In genomic region chr2:62145478-62146100, GRCh38 we compare ENCODE assay signal across 16 cellular contexts. TPM values are rescaled to one million over a fixed set of nuclear protein-coding genes. Genes with fewer than 3 reads are reported as not detected.
DNase-seq lines count a peak whose midpoint lies in the region; ATAC-seq and TF ChIP-seq lines count a peak whose summit lies in the region.
"Had no signal": no experiment of that assay in that cellular context is flagged by ENCODE, and none has a peak within 500 bp of the region (broad histone marks: within the 10 kb centered on the region; RNA-seq: fewer than 3 reads in every experiment).

No MANE protein-coding gene starts in this region.

- no peaks in the 10 kb centered on the region for H3K27me3 Mint-ChIP-seq in activated naive CD8-positive, alpha-beta T cell treated with anti-CD3 and anti-CD28 coated beads, Interleukin-2, amount 10 ng/mL, durations not matched to agents 7 days and 5 days
- no peaks in the 10 kb centered on the region for H3K27me3 Mint-ChIP-seq in activated naive CD8-positive, alpha-beta T cell treated with anti-CD3 and anti-CD28 coated beads for 36 hours
- no peaks in the 10 kb centered on the region for H3K27me3 Mint-ChIP-seq in activated CD8-positive, alpha-beta T cell treated with anti-CD3 and anti-CD28 coated beads for 36 hours
- H3K27me3 Mint-ChIP-seq: activated T-cell treated with anti-CD3 and anti-CD28 coated beads, Interleukin-2, amount 50 U/mL, for 24 hours; effector memory CD8-positive, alpha-beta T cell had no signal

- intact Hi-C loops in activated CD8-positive, alpha-beta T cell treated with anti-CD3 and anti-CD28 coated beads for 36 hours (cut with micrococcal nuclease) = no loop called here
- intact Hi-C loops in lower lobe of right lung (cut with DNase I) (no loop called here), A673 (cut with micrococcal nuclease; ENCODE audit: unreplicated experiment) (no loop called here)

- H3K4me1 ChIP-seq in lower lobe of right lung = no peaks in the 10 kb centered on the region
- no peaks in the 10 kb centered on the region for H3K4me1 ChIP-seq in A673 (ENCODE audit: insufficient read depth, low read length, poor library complexity, severe bottlenecking)
- H3K4me1 ChIP-seq: gastrocnemius medialis had no signal

- H3K4me1 Mint-ChIP-seq in activated naive CD8-positive, alpha-beta T cell treated with anti-CD3 and anti-CD28 coated beads, Interleukin-2, amount 10 ng/mL, durations not matched to agents 7 days and 5 days = peaks cover 38% of the 10 kb centered on the region
- peaks cover 18% of the 10 kb centered on the region for H3K4me1 Mint-ChIP-seq in activated naive CD8-positive, alpha-beta T cell treated with anti-CD3 and anti-CD28 coated beads for 36 hours
- peaks cover 15% of the 10 kb centered on the region for H3K4me1 Mint-ChIP-seq in activated CD8-positive, alpha-beta T cell treated with anti-CD3 and anti-CD28 coated beads for 36 hours (ENCODE audit: low read depth)
- H3K4me1 Mint-ChIP-seq: nephron progenitor cell had no signal

- H3K9me3 Mint-ChIP-seq in activated naive CD8-positive, alpha-beta T cell treated with anti-CD3 and anti-CD28 coated beads, Interleukin-2, amount 10 ng/mL, durations not matched to agents 7 days and 5 days = peaks cover 3% of the 10 kb centered on the region
- peaks cover 1% of the 10 kb centered on the region for H3K9me3 Mint-ChIP-seq in activated naive CD8-positive, alpha-beta T cell treated with anti-CD3 and anti-CD28 coated beads for 36 hours
- no peaks in the 10 kb centered on the region for H3K9me3 Mint-ChIP-seq in activated CD8-positive, alpha-beta T cell treated with anti-CD3 and anti-CD28 coated beads for 36 hours
- H3K9me3 Mint-ChIP-seq: activated T-cell treated with anti-CD3 and anti-CD28 coated beads, Interleukin-2, amount 50 U/mL, for 24 hours; effector memory CD8-positive, alpha-beta T cell; nephron progenitor cell had no signal

- TF ChIP-seq CTCF in activated CD8-positive, alpha-beta T cell treated with anti-CD3 and anti-CD28 coated beads for 36 hours (IDR thresholded peaks at IDR 0.05) = no peak
- TF ChIP-seq CTCF in lower lobe of right lung (IDR thresholded peaks at IDR 0.05) (no peak), A673 (conservative IDR thresholded peaks at IDR 0.05; ENCODE audit: low read depth, low read length) (no peak)

- CTCF ChIA-PET in activated CD8-positive, alpha-beta T cell treated with anti-CD3 and anti-CD28 coated beads for 36 hours (lab: Charles Lee) = no interaction called here
- CTCF ChIA-PET in A673 (lab: Charles Lee) = no interaction called here

- no peaks in the 10 kb centered on the region for H3K36me3 ChIP-seq in lower lobe of right lung
- no peaks in the 10 kb centered on the region for H3K36me3 ChIP-seq in A673 (ENCODE audit: insufficient read depth, low read length, poor library complexity, severe bottlenecking)
- H3K36me3 ChIP-seq: gastrocnemius medialis, thoracic aorta had no signal

- H3K36me3 Mint-ChIP-seq in activated naive CD8-positive, alpha-beta T cell treated with anti-CD3 and anti-CD28 coated beads, Interleukin-2, amount 10 ng/mL, durations not matched to agents 7 days and 5 days = peaks cover 20% of the 10 kb centered on the region
- H3K36me3 Mint-ChIP-seq in activated naive CD8-positive, alpha-beta T cell treated with anti-CD3 and anti-CD28 coated beads for 36 hours = peaks cover 1% of the 10 kb centered on the region
- H3K36me3 Mint-ChIP-seq in activated CD8-positive, alpha-beta T cell treated with anti-CD3 and anti-CD28 coated beads for 36 hours (ENCODE audit: low read depth) = no peaks in the 10 kb centered on the region

- H3K4me3 ChIP-seq in lower lobe of right lung (no peak overlapping the region), A673 (ENCODE audit: low read depth, low read length, poor library complexity, severe bottlenecking) (no peak overlapping the region)
- H3K4me3 ChIP-seq: gastrocnemius medialis, thoracic aorta had no signal

- no TSS peak for BruUV-seq in A673 (replicated peaks; lab: Mats Ljungman, UMichigan)

- POLR2A ChIA-PET in activated naive CD8-positive, alpha-beta T cell treated with anti-CD3 and anti-CD28 coated beads, Interleukin-2, amount 10 ng/mL, durations not matched to agents 7 days and 5 days (lab: Charles Lee) = no interaction called here
- POLR2A ChIA-PET in activated CD8-positive, alpha-beta T cell treated with anti-CD3 and anti-CD28 coated beads for 36 hours (lab: Charles Lee) = no interaction called here
- POLR2A ChIA-PET in A673 (lab: Charles Lee; ENCODE audit: low non-redundant PET) = no interaction called here

- H3K27ac ChIP-seq in lower lobe of right lung (no peak overlapping the region), A673 (ENCODE audit: low read depth, low read length, poor library complexity, severe bottlenecking) (no peak overlapping the region)
- H3K27ac ChIP-seq: gastrocnemius medialis, thoracic aorta had no signal

- peak overlapping the region; percentile 8 for H3K27ac Mint-ChIP-seq in activated naive CD8-positive, alpha-beta T cell treated with anti-CD3 and anti-CD28 coated beads, Interleukin-2, amount 10 ng/mL, durations not matched to agents 7 days and 5 days
- H3K27ac Mint-ChIP-seq in activated naive CD8-positive, alpha-beta T cell treated with anti-CD3 and anti-CD28 coated beads for 36 hours = no peak overlapping the region
- H3K27ac Mint-ChIP-seq in activated CD8-positive, alpha-beta T cell treated with anti-CD3 and anti-CD28 coated beads for 36 hours = no peak overlapping the region
- H3K27ac Mint-ChIP-seq: activated T-cell treated with anti-CD3 and anti-CD28 coated beads, Interleukin-2, amount 50 U/mL, for 24 hours; nephron progenitor cell had no signal

- H3K9me3 ChIP-seq in lower lobe of right lung = no peaks in the 10 kb centered on the region
- H3K9me3 ChIP-seq in A673 (ENCODE audit: low read depth, low read length, poor library complexity, severe bottlenecking) = no peaks in the 10 kb centered on the region
- H3K9me3 ChIP-seq: gastrocnemius medialis, thoracic aorta had no signal

- H3K4me3 Mint-ChIP-seq in activated naive CD8-positive, alpha-beta T cell treated with anti-CD3 and anti-CD28 coated beads, Interleukin-2, amount 10 ng/mL, durations not matched to agents 7 days and 5 days = no peak overlapping the region
- H3K4me3 Mint-ChIP-seq in activated naive CD8-positive, alpha-beta T cell treated with anti-CD3 and anti-CD28 coated beads for 36 hours = no peak overlapping the region
- H3K4me3 Mint-ChIP-seq in activated CD8-positive, alpha-beta T cell treated with anti-CD3 and anti-CD28 coated beads for 36 hours = no peak overlapping the region
- H3K4me3 Mint-ChIP-seq: activated T-cell treated with anti-CD3 and anti-CD28 coated beads, Interleukin-2, amount 50 U/mL, for 24 hours; effector memory CD8-positive, alpha-beta T cell; nephron progenitor cell had no signal

- H3K27me3 ChIP-seq in lower lobe of right lung (ENCODE audit: low read depth) (no peaks in the 10 kb centered on the region), A673 (replicated peaks; ENCODE audit: insufficient read depth, low read depth, low read length, poor library complexity) (no peaks in the 10 kb centered on the region)
- H3K27me3 ChIP-seq: gastrocnemius medialis had no signal

- no peak for ATAC-seq in activated naive CD8-positive, alpha-beta T cell treated with anti-CD3 and anti-CD28 coated beads, Interleukin-2, amount 10 ng/mL, durations not matched to agents 7 days and 5 days (ENCODE audit: low read depth)
- peak; percentile 38 for ATAC-seq in HG02870 (IDR thresholded peaks at IDR 0.05; ENCODE audit: unreplicated experiment)
- ATAC-seq in activated CD8-positive, alpha-beta T cell treated with anti-CD3 and anti-CD28 coated beads for 36 hours = no peak
- ATAC-seq in lower lobe of right lung = no peak
- ATAC-seq: effector memory CD8-positive, alpha-beta T cell; gastrocnemius medialis had no signal

- DNase-seq in activated naive CD8-positive, alpha-beta T cell treated with anti-CD3 and anti-CD28 coated beads, Interleukin-2, amount 10 ng/mL, durations not matched to agents 7 days and 5 days = no peak
- no peak for DNase-seq in activated naive CD8-positive, alpha-beta T cell treated with anti-CD3 and anti-CD28 coated beads for 36 hours
- DNase-seq in NOMO-1 treated with DMSO at 0.1 percent for 48 hours (lab: John Stamatoyannopoulos, UW; ENCODE audit: unreplicated experiment) = peak; percentile 76
- DNase-seq in activated CD8-positive, alpha-beta T cell treated with anti-CD3 and anti-CD28 coated beads for 36 hours = no peak
- DNase-seq in lower lobe of right lung = no peak
- DNase-seq in A673 (ENCODE audit: low spot score) = no peak
- no peak for DNase-seq in putamen (ENCODE audit: low spot score)
- DNase-seq: 8988T; activated T-cell treated with anti-CD3 and anti-CD28 coated beads, Interleukin-2, amount 50 U/mL, for 24 hours; effector memory CD8-positive, alpha-beta T cell; gastrocnemius medialis; NCI-H1048; nephron progenitor cell; SHP77 treated with DMSO at 0.1 percent for 48 hours had no signal

RNA-seq across cellular contexts. Expression of gene B3GNT2, which starts 50.3 kb away (rescaled TPM):
- total RNA-seq in activated naive CD8-positive, alpha-beta T cell treated with anti-CD3 and anti-CD28 coated beads, Interleukin-2, amount 10 ng/mL, durations not matched to agents 7 days and 5 days = 10 to 100 TPM; 45.5 to 46.0 TPM
- total RNA-seq in activated naive CD8-positive, alpha-beta T cell treated with anti-CD3 and anti-CD28 coated beads for 36 hours = 10 to 100 TPM; 67.3 to 68.7 TPM
- 10 to 100 TPM; 44.3 to 45.5 TPM for total RNA-seq in activated CD8-positive, alpha-beta T cell treated with anti-CD3 and anti-CD28 coated beads for 36 hours
- total RNA-seq in lower lobe of right lung = 38.0 TPM
- total RNA-seq in A673 (2021) = 6.2 and 6.5 TPM in 2 replicates
